20 cellular contexts compared by ENCODE assay signal in the genomic region with DNA sequence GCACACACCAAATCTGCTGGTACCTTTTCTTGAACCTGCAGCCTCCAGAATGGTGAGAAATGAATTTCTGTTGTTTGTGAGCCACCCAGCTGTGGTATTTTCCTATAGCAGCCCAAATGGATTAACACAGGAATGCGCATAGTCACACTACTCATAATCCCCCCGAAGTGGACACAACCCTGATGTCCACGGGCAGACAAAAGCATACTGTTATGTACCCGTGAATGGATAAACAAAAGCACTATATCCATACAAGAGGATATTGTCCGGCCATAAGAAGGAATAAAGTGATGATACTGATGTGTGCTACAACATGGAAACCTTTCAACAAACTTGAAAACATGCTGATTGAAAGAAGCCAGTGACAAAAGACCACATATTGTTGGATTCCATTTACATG.
"Had no signal": no experiment of that assay in that cellular context is flagged by ENCODE, and none has a peak within 500 bp of the region (broad histone marks: within the 10 kb centered on the region; RNA-seq: fewer than 3 reads in every experiment).

No MANE protein-coding gene starts in this region.

- ATAC-seq: K562, SK-N-SH treated with all-trans-retinoic acid at 6 μM for 48 hours had no signal

- DNase-seq: Kasumi-1, MM.1S, NCI-H1092 treated with DMSO at 0.1 percent for 48 hours, NCI-H1436, NCI-H187, NCI-H2029, NCI-H2081 treated with DMSO at 0.1 percent for 48 hours, NCI-H2171, NCI-H226, NCI-H446, NCI-H510A, NCI-H524 treated with DMSO at 0.1 percent for 48 hours, NCI-H69, NCI-H774, Right ventricle myocardium superior, RPMI8226, SIG-M5 had no signal

- FAIRE-seq: K562, RCC 7860 had no signal

- H3K4me3 ChIP-seq: K562 had no signal
